Comparison of ENCODE assay signal across 8 cellular contexts in genomic region chr11:17389205-17389956, GRCh38. TPM values are rescaled to one million over a fixed set of nuclear protein-coding genes. Genes with fewer than 3 reads are reported as not detected.
DNase-seq lines count a peak whose midpoint lies in the region; ATAC-seq and TF ChIP-seq lines count a peak whose summit lies in the region.

No MANE protein-coding gene starts in this region.

- peak in 1 of 2 donors; percentile 23 for TF ChIP-seq POLR2A in Peyer's patch (IDR thresholded peaks at IDR 0.05)

- peak overlapping the region; percentile 77 for H3K4me3 Mint-ChIP-seq in Caco-2 (ENCODE audit: unreplicated experiment)

- POLR2A ChIA-PET in Caco-2 (lab: Charles Lee) = no interaction called here

- H3K27ac ChIP-seq in Peyer's patch (peak overlapping the region in 3 of 4 donors; percentile 55 to 75 (median 62)), thoracic aorta (no peak overlapping the region)

- H3K9me3 ChIP-seq in Caco-2 = no peaks in the 10 kb centered on the region
- no peaks in the 10 kb centered on the region for H3K9me3 ChIP-seq in Peyer's patch
- H3K9me3 ChIP-seq in thoracic aorta = no peaks in the 10 kb centered on the region

- CTCF ChIA-PET in Caco-2 (lab: Charles Lee) = interaction anchor here (0.6 to 1.6 kb wide), 11 partner anchors 19 to 155 kb away, joined by 3 to 12 read pairs (median 4); partner anchors contain the start of gene USH1C

- no peaks in the 10 kb centered on the region for H3K9me3 Mint-ChIP-seq in Caco-2 (ENCODE audit: unreplicated experiment)

- peak; percentile 50 for ATAC-seq in GM21576 (IDR thresholded peaks at IDR 0.05; ENCODE audit: unreplicated experiment)
- ATAC-seq in omental fat pad (ENCODE audit: low FRiP score) = peak; percentile 83
- no peak for ATAC-seq in thoracic aorta (ENCODE audit: insufficient number of reproducible peaks, low FRiP score, low read depth)

- peaks cover 5% of the 10 kb centered on the region for H3K27me3 Mint-ChIP-seq in Caco-2 (ENCODE audit: insufficient read depth, unreplicated experiment)

- intact Hi-C loops in Caco-2 (cut with micrococcal nuclease; ENCODE audit: unreplicated experiment) = no loop called here

- DNase-seq in Caco-2 (peak; percentile 76 to 90), Kasumi-1 (lab: John Stamatoyannopoulos, UW) (peak; percentile 74 to 79), Peyer's patch (peak; percentile 85 to 89 (median 85)), activated gamma-delta T cell (lab: John Stamatoyannopoulos, UW) (peak; percentile 59), globus pallidus (ENCODE audit: low spot score) (peak; percentile 38), omental fat pad (ENCODE audit: low spot score) (peak; percentile 59), thoracic aorta (ENCODE audit: low spot score) (peak; percentile 43)

- H3K27me3 ChIP-seq in Caco-2 (replicated peaks; ENCODE audit: control insufficient read depth, insufficient read depth, low read length) = no peaks in the 10 kb centered on the region; the same call in 1 of the 2 replicates
- no peaks in the 10 kb centered on the region for H3K27me3 ChIP-seq in Peyer's patch
- H3K27me3 ChIP-seq in thoracic aorta (replicated peaks; ENCODE audit: insufficient read depth) = no peaks in the 10 kb centered on the region

- no peak overlapping the region for H3K27ac Mint-ChIP-seq in Caco-2 (ENCODE audit: unreplicated experiment)

- H3K36me3 Mint-ChIP-seq in Caco-2 (ENCODE audit: insufficient read depth, unreplicated experiment) = peaks cover 11% of the 10 kb centered on the region

- no TSS peak for BruUV-seq in Caco-2 (replicated peaks; lab: Mats Ljungman, UMichigan)

- H3K4me1 Mint-ChIP-seq in Caco-2 (ENCODE audit: low read depth, unreplicated experiment) = no peaks in the 10 kb centered on the region

- H3K4me3 ChIP-seq in Caco-2 (ENCODE audit: low read depth, low read length) (peak overlapping the region; percentile 72), Peyer's patch (peak overlapping the region; percentile 51 to 85 (median 62)), thoracic aorta (peak overlapping the region; percentile 68)

- H3K4me1 ChIP-seq in Caco-2 = peaks cover 3% of the 10 kb centered on the region; the same call in 1 of the 2 replicates
- H3K4me1 ChIP-seq in Peyer's patch = peaks cover 0 to 9% (median 2%) of the 10 kb centered on the region in 4 donors
- H3K4me1 ChIP-seq in thoracic aorta (ENCODE audit: control insufficient read depth in 1 of 2, low read depth in 2 of 2) = peaks cover 4 to 16% of the 10 kb centered on the region in 2 donors

- no peaks in the 10 kb centered on the region for H3K36me3 ChIP-seq in Caco-2 (ENCODE audit: control insufficient read depth, insufficient read depth, low read length)
- H3K36me3 ChIP-seq in Peyer's patch = no peaks in the 10 kb centered on the region
- H3K36me3 ChIP-seq in thoracic aorta = no peaks in the 10 kb centered on the region

- TF ChIP-seq CTCF in Caco-2 (IDR thresholded peaks at IDR 0.05; ENCODE audit: insufficient read depth in 1 of 2, low read depth in 1 of 2, low read length in 1 of 2, severe bottlenecking in 1 of 2, unreplicated experiment in 1 of 2) (peak; percentile 79 to 88), Peyer's patch (IDR thresholded peaks at IDR 0.05) (peak in 5 of 6 experiments; percentile 70 to 93 (median 77)), omental fat pad (IDR thresholded peaks at IDR 0.05) (no peak), thoracic aorta (IDR thresholded peaks at IDR 0.05) (peak; percentile 80)

RNA-seq across cellular contexts. Expression of gene KCNJ11, which starts 0.9 kb away (rescaled TPM):
- total RNA-seq in Caco-2 (2022) (2.3 and 3.4 TPM in 2 replicates), Peyer's patch (1 to 10 TPM in 3 of 4 donors, not detected in 1; 1.7 to 6.0 (median 3.2) TPM), omental fat pad (1 to 10 TPM in 3 of 4 donors, under 1 TPM in 1; 0.37 to 6.1 (median 2.5) TPM), thoracic aorta (1 to 10 TPM; 2.5 to 2.7 TPM)

RNA-seq across cellular contexts. Expression of gene NCR3LG1, which starts 37.8 kb away (rescaled TPM):
- total RNA-seq in Caco-2 (2022) (14.6 and 14.8 TPM in 2 replicates), Peyer's patch (10 to 100 TPM in 3 of 4 donors, 1 to 10 TPM in 1; 3.3 to 25.7 (median 15.0) TPM), omental fat pad (10 to 100 TPM in 2 of 4 donors, 1 to 10 TPM in 2; 3.5 to 23.9 (median 11.0) TPM), thoracic aorta (1 to 10 TPM; 4.2 to 9.7 TPM)

Comparison
In these comparisons a context has a peak if more than half of its experiments do, and no peak if none do; other contexts are left out.
1. CTCF ChIP-seq: peak in Caco-2 (2 of 2), Peyer's patch (5 of 6) and thoracic aorta (single experiment); none in omental fat pad (0 of 3).
2. H3K27ac ChIP-seq: peak in Peyer's patch (3 of 4); none in thoracic aorta (0 of 2).
3. Peak in every context shown above with its lines, with median percentiles within 50 percentile points of each other: DNase-seq and H3K4me3 ChIP-seq.